In genomic region chr1:65419681-65420589, GRCh38 we compare ENCODE assay signal across 8 cellular contexts. TPM values are rescaled to one million over a fixed set of nuclear protein-coding genes. Genes with fewer than 3 reads are reported as not detected.
A peak's percentile ranks its signal among the peaks of the same experiment; 100 is the strongest.
DNase-seq lines count a peak whose midpoint lies in the region; ATAC-seq lines count a peak whose summit lies in the region.

No MANE protein-coding gene starts in this region.

- H3K4me1 ChIP-seq in endocrine pancreas (ENCODE audit: control insufficient read depth, insufficient read depth, low read length), result no peaks in the 10 kb centered on the region

- in situ Hi-C loops in Caki2 (cut with HindIII; ENCODE audit: low pct_unique_long_range_greater_than_20kb, low sequenced_read_pairs), result no loop called here

- no peaks in the 10 kb centered on the region for H3K27me3 Mint-ChIP-seq in activated CD8-positive, alpha-beta memory T cell treated with anti-CD3 and anti-CD28 coated beads, Interleukin-2, amount 10 ng/mL, durations not matched to agents 7 days and 5 days

- no peaks in the 10 kb centered on the region for H3K9me3 Mint-ChIP-seq in activated CD8-positive, alpha-beta memory T cell treated with anti-CD3 and anti-CD28 coated beads, Interleukin-2, amount 10 ng/mL, durations not matched to agents 7 days and 5 days (ENCODE audit: low read depth)

- peak overlapping the region; percentile 27 for H3K9ac ChIP-seq in endocrine pancreas (ENCODE audit: control insufficient read depth, insufficient read depth, low read length)

- peak overlapping the region; percentile 94 for H3K27ac Mint-ChIP-seq in activated CD8-positive, alpha-beta memory T cell treated with anti-CD3 and anti-CD28 coated beads, Interleukin-2, amount 10 ng/mL, durations not matched to agents 7 days and 5 days

- H3K27me3 ChIP-seq in endocrine pancreas (ENCODE audit: control insufficient read depth, insufficient read depth, low read length), result no peaks in the 10 kb centered on the region

- H3K4me3 Mint-ChIP-seq in activated CD8-positive, alpha-beta memory T cell treated with anti-CD3 and anti-CD28 coated beads, Interleukin-2, amount 10 ng/mL, durations not matched to agents 7 days and 5 days, result no peak overlapping the region

- DNase-seq in Caki2 (ENCODE audit: low read depth), result peak; percentile 93
- peak; percentile 59 to 100 (median 98) for DNase-seq in HUDEP-2 (lab: John Stamatoyannopoulos, UW; ENCODE audit: unreplicated experiment in 76 of 76)
- peak; percentile 96 for DNase-seq in NOMO-1 treated with DMSO at 0.1 percent for 48 hours (lab: John Stamatoyannopoulos, UW; ENCODE audit: unreplicated experiment)
- DNase-seq in activated CD8-positive, alpha-beta memory T cell treated with anti-CD3 and anti-CD28 coated beads, Interleukin-2, amount 10 ng/mL, durations not matched to agents 7 days and 5 days, result peak; percentile 100
- DNase-seq in mesenteric fat pad (ENCODE audit: low spot score), result peak; percentile 99
- DNase-seq in stimulated activated CD8-positive, alpha-beta memory T cell treated with anti-CD3 and anti-CD28 coated beads, Interleukin-15, amount 100 ng/mL, for 1 hour (ENCODE audit: low read depth), result peak; percentile 97

- H3K4me1 Mint-ChIP-seq in activated CD8-positive, alpha-beta memory T cell treated with anti-CD3 and anti-CD28 coated beads, Interleukin-2, amount 10 ng/mL, durations not matched to agents 7 days and 5 days, result peaks cover 28% of the 10 kb centered on the region

- peaks cover 5% of the 10 kb centered on the region for H3K36me3 Mint-ChIP-seq in activated CD8-positive, alpha-beta memory T cell treated with anti-CD3 and anti-CD28 coated beads, Interleukin-2, amount 10 ng/mL, durations not matched to agents 7 days and 5 days

- peak overlapping the region; percentile 66 for H3K4me3 ChIP-seq in endocrine pancreas (ENCODE audit: control insufficient read depth, insufficient read depth, low read length)

- no peaks in the 10 kb centered on the region for H3K36me3 ChIP-seq in endocrine pancreas (ENCODE audit: control insufficient read depth, insufficient read depth, low read length)

- CTCF ChIA-PET in activated CD8-positive, alpha-beta memory T cell treated with anti-CD3 and anti-CD28 coated beads, Interleukin-2, amount 10 ng/mL, durations not matched to agents 7 days and 5 days (lab: Charles Lee), result interaction anchor here (0.7 to 2.6 kb wide), 14 partner anchors 9 to 374 kb away, joined by 3 to 19 read pairs (median 4); partner anchors contain the start of gene AK4

- H3K9me3 ChIP-seq in endocrine pancreas (ENCODE audit: control insufficient read depth, low read length), result no peaks in the 10 kb centered on the region

- ATAC-seq in GM21423 (IDR thresholded peaks at IDR 0.05; ENCODE audit: unreplicated experiment), result peak; percentile 92
- ATAC-seq in activated CD8-positive, alpha-beta memory T cell treated with anti-CD3 and anti-CD28 coated beads, Interleukin-2, amount 10 ng/mL, durations not matched to agents 7 days and 5 days, result peak; percentile 94

RNA-seq across cellular contexts. Expression of gene LEPR, which starts 0.5 kb away (rescaled TPM):
- 12.0 and 22.8 TPM in 2 replicates for total RNA-seq in Caki2 (2014; rRNA removed; shearing (Covaris generic); ENCODE audit: low replicate concordance)
- 1 to 10 TPM; 2.2 to 3.7 TPM for total RNA-seq in activated CD8-positive, alpha-beta memory T cell treated with anti-CD3 and anti-CD28 coated beads, Interleukin-2, amount 10 ng/mL, durations not matched to agents 7 days and 5 days
- 49.5 TPM for total RNA-seq in mesenteric fat pad

RNA-seq across cellular contexts. Expression of gene LEPROT, which starts 0.5 kb away (rescaled TPM):
- total RNA-seq in Caki2 (2014; rRNA removed; shearing (Covaris generic); ENCODE audit: low replicate concordance), result 65.3 and 125 TPM in 2 replicates
- total RNA-seq in activated CD8-positive, alpha-beta memory T cell treated with anti-CD3 and anti-CD28 coated beads, Interleukin-2, amount 10 ng/mL, durations not matched to agents 7 days and 5 days, result 10 to 100 TPM; 23.8 to 27.3 TPM
- 116 TPM for total RNA-seq in mesenteric fat pad

Comparison
In these comparisons a context has a peak if more than half of its experiments do, and no peak if none do; other contexts are left out.
1. Peak in every context shown above with its lines: DNase-seq, ATAC-seq and H3K4me3 ChIP-seq.